Comparison of ENCODE assay signal across 8 cellular contexts in the genomic region with DNA sequence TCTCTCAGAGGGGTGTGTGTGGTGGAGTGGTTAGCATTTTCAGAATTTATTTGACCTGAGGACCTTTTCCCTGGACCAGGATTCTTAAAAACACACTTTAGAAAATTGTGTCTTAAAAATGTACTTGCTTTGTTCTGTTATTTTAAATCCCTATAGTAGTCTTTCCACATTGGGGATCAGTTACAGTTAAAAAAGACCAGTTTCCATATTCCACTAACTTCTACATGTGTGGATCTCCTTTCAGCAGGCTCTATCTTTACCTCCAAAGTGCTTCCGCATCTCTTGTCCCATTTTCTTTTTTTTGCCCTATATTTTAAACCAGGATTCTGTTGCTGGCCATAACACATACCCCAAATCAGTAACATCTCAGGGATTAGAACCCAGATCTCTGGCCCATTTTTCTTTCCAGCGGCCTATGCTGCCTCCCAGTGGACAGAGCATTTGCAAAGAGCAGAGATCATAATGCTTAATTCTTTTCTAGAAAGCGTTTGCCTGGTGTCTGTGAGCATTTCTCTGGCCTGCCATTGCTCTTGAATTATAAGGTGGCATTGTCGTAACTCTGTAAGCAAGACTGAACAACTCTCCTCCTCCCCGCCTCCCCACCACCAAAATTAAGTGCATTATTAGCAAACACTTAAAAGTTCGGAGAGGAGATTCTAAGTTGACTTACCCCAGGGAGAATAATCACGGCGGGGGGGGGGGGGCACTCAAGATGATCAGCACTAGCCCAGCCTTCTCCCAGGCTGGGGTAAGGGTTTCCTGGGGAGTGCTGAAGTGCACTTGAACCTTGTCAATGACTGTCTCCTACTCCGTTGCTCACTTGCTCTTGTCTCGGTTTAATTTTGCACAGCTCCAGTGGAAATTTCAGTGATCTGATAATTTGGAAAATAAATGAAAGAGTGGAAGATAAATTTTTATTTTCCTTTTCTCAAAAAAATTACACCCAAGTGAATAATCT.
A peak's percentile ranks its signal among the peaks of the same experiment; 100 is the strongest.
DNase-seq lines count a peak whose midpoint lies in the region; ATAC-seq, FAIRE-seq and TF ChIP-seq lines count a peak whose summit lies in the region.

No MANE protein-coding gene starts in this region.

- no peaks in the 10 kb centered on the region; the same call in 1 of the 2 replicates for H3K36me3 ChIP-seq in SK-N-MC (ENCODE audit: insufficient read depth, low read length)

- no peak for ATAC-seq in GM19463 (IDR thresholded peaks at IDR 0.05; ENCODE audit: unreplicated experiment)
- ATAC-seq in GM21367 (IDR thresholded peaks at IDR 0.05; ENCODE audit: unreplicated experiment), result no peak
- ATAC-seq in GM18519 (IDR thresholded peaks at IDR 0.05; ENCODE audit: low FRiP score, unreplicated experiment), result no peak
- no peak for ATAC-seq in HG03045 (IDR thresholded peaks at IDR 0.05; ENCODE audit: unreplicated experiment)

- peak overlapping the region; percentile 27 for H3K4me3 ChIP-seq in SK-N-MC

- H3K27ac ChIP-seq in SK-N-MC, result peak overlapping the region; percentile 52; the same call in 1 of the 2 replicates

- POLR2A ChIA-PET in HEK293T (lab: Yijun Ruan, JAX), result interaction anchor here (1.2 to 1.8 kb wide), 2 partner anchors 56 to 59 kb away, joined by 4 to 5 read pairs; a partner anchor contains a TSS

- FAIRE-seq in A204.1 (lab: Jason Lieb, UNC) (peak; percentile 77), islet of Langerhans (lab: Jason Lieb, UNC) (peak; percentile 47)

- DNase-seq in HEK293T (ENCODE audit: extremely low spot score), result peak; percentile 54
- no peak for DNase-seq in SK-N-MC (ENCODE audit: low read depth, low spot score)

- H3K9me3 ChIP-seq in SK-N-MC (ENCODE audit: low read depth, low read length), result no peaks in the 10 kb centered on the region

- H3K9ac ChIP-seq in SK-N-MC (ENCODE audit: insufficient read length), result no peak overlapping the region

- CTCF ChIA-PET in HEK293T (lab: Yijun Ruan, JAX), result interaction anchor here (0.7 to 1.7 kb wide), 6 partner anchors 15 to 373 kb away, joined by 3 to 8 read pairs (median 4); no protein-coding TSS in a partner anchor

TF ChIP-seq in HEK293T, 16 proteins besides CTCF, POLR2A, EP300 and RAD21:
- no peak for TF ChIP-seq FOXK2 (IDR thresholded peaks at IDR 0.05)
- no peak for TF ChIP-seq FOXM1 (IDR thresholded peaks at IDR 0.05; ENCODE audit: borderline replicate concordance)
- TF ChIP-seq L3MBTL2 (conservative IDR thresholded peaks at IDR 0.05), result no peak
- TF ChIP-seq LEF1 (IDR thresholded peaks at IDR 0.05; ENCODE audit: borderline replicate concordance), result no peak
- no peak for TF ChIP-seq BHLHE40 (IDR thresholded peaks at IDR 0.05; ENCODE audit: borderline replicate concordance)
- TF ChIP-seq NFRKB (IDR thresholded peaks at IDR 0.05), result no peak
- TF ChIP-seq TARDBP (IDR thresholded peaks at IDR 0.05), result no peak
- TF ChIP-seq, protein P1, sequence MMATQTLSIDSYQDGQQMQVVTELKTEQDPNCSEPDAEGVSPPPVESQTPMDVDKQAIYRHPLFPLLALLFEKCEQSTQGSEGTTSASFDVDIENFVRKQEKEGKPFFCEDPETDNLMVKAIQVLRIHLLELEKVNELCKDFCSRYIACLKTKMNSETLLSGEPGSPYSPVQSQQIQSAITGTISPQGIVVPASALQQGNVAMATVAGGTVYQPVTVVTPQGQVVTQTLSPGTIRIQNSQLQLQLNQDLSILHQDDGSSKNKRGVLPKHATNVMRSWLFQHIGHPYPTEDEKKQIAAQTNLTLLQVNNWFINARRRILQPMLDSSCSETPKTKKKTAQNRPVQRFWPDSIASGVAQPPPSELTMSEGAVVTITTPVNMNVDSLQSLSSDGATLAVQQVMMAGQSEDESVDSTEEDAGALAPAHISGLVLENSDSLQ (IDR thresholded peaks at IDR 0.05), result no peak
- no peak for TF ChIP-seq ELF4 (IDR thresholded peaks at IDR 0.05)
- no peak for TF ChIP-seq FOXA1 (IDR thresholded peaks at IDR 0.05)
TF ChIP-seq in HEK293T: peak in this region for 0.
